1 cellular context compared by ENCODE assay signal in genomic region chr5:179763215-179763945, GRCh38.
A peak's percentile ranks its signal among the peaks of the same experiment; 100 is the strongest.
TF ChIP-seq lines count a peak whose summit lies in the region.

No MANE protein-coding gene starts in this region.

TF ChIP-seq in K562, 482 proteins besides CTCF, POLR2A, EP300 and RAD21 (continued from another document):
- TF ChIP-seq REST (CRISPR knock-in tag; IDR thresholded peaks at IDR 0.05; ENCODE audit: low read depth) (no peak), SNIP1 (IDR thresholded peaks at IDR 0.05; ENCODE audit: low read depth) (no peak), MGA (IDR thresholded peaks at IDR 0.05) (no peak), PHF20 (IDR thresholded peaks at IDR 0.05; ENCODE audit: partially characterized antibody) (no peak), GTF2F1 (IDR thresholded peaks at IDR 0.05; ENCODE audit: low read depth, low read length) (no peak), DEAF1 (CRISPR knock-in tag; IDR thresholded peaks at IDR 0.05) (0 out of 2 replicates have a peak, but pooled peaks have one; percentile 55), HDAC3 (IDR thresholded peaks at IDR 0.05; ENCODE audit: borderline replicate concordance, partially characterized antibody) (no peak), RBM25 (IDR thresholded peaks at IDR 0.05; ENCODE audit: low read depth, low read length, severe bottlenecking) (no peak), ZNF174 (CRISPR knock-in tag; IDR thresholded peaks at IDR 0.05) (no peak), ZNF217 (CRISPR knock-in tag; IDR thresholded peaks at IDR 0.05) (no peak), ZNF224 (CRISPR knock-in tag; IDR thresholded peaks at IDR 0.05) (no peak), CTBP1 (IDR thresholded peaks at IDR 0.05; ENCODE audit: borderline replicate concordance) (no peak), ZHX1 (conservative IDR thresholded peaks at IDR 0.05; ENCODE audit: low read length) (no peak), TRIM24 (IDR thresholded peaks at IDR 0.05) (no peak), ZNF561 (CRISPR knock-in tag; conservative IDR thresholded peaks at IDR 0.05) (no peak), NR2C2 (CRISPR knock-in tag; IDR thresholded peaks at IDR 0.05) (no peak), NR2C2 (tag; IDR thresholded peaks at IDR 0.05) (no peak), HDAC6 (IDR thresholded peaks at IDR 0.05; ENCODE audit: low read depth, low read length) (no peak), ZZZ3 (IDR thresholded peaks at IDR 0.05) (no peak), FOXA3 (CRISPR knock-in tag; conservative IDR thresholded peaks at IDR 0.05 in 1 of 2, IDR thresholded peaks at IDR 0.05 in 1 of 2) (no peak), U2AF2 (optimal IDR thresholded peaks at IDR 0.05; ENCODE audit: low read depth, low read length) (no peak), NFXL1 (CRISPR knock-in tag; IDR thresholded peaks at IDR 0.05) (no peak), EHMT2 (IDR thresholded peaks at IDR 0.05) (no peak), ZNF780A (CRISPR knock-in tag; IDR thresholded peaks at IDR 0.05) (no peak), ZNF76 (CRISPR knock-in tag; IDR thresholded peaks at IDR 0.05; ENCODE audit: borderline replicate concordance) (no peak), CEBPZ (IDR thresholded peaks at IDR 0.05; ENCODE audit: borderline replicate concordance, low read depth, low read length) (no peak), MEF2A (IDR thresholded peaks at IDR 0.05; ENCODE audit: control insufficient read depth, low read depth, low read length) (no peak), ZNF431 (CRISPR knock-in tag; IDR thresholded peaks at IDR 0.05) (no peak)
